Comparison of ENCODE assay signal across 9 cellular contexts in genomic region chr12:46387697-46388096, GRCh38. TPM values are rescaled to one million over a fixed set of nuclear protein-coding genes. Genes with fewer than 3 reads are reported as not detected.
DNase-seq lines count a peak whose midpoint lies in the region; ATAC-seq and TF ChIP-seq lines count a peak whose summit lies in the region.
"Had no signal": no experiment of that assay in that cellular context is flagged by ENCODE, and none has a peak within 500 bp of the region (broad histone marks: within the 10 kb centered on the region; RNA-seq: fewer than 3 reads in every experiment).

No MANE protein-coding gene starts in this region.

- H3K4me1 ChIP-seq in Karpas-422 (ENCODE audit: low read length) (peaks cover 55% of the 10 kb centered on the region), BE2C (peaks cover 27% of the 10 kb centered on the region)

- no peaks in the 10 kb centered on the region for H3K27me3 Mint-ChIP-seq in activated CD4-positive, alpha-beta T cell treated with anti-CD3 and anti-CD28 coated beads for 36 hours

- H3K36me3 ChIP-seq in Karpas-422 (ENCODE audit: insufficient read depth, low read length) (no peaks in the 10 kb centered on the region), BE2C (no peaks in the 10 kb centered on the region)

- no peak overlapping the region for H2AFZ ChIP-seq in Karpas-422 (ENCODE audit: low read length)

- no peaks in the 10 kb centered on the region for H3K79me2 ChIP-seq in Karpas-422 (ENCODE audit: low read length)

- DNase-seq in activated CD4-positive, alpha-beta T cell treated with anti-CD3 and anti-CD28 coated beads for 36 hours, result peak; percentile 70
- no peak for DNase-seq in activated CD4-positive, alpha-beta T cell treated with anti-CD3 and anti-CD28 coated beads for 1 hour
- DNase-seq in Karpas-422 (peak; percentile 50), epithelial cell of prostate (ENCODE audit: low read depth, low spot score) (no peak), BE2C (no peak), NOMO-1 treated with dmso at 0.1 percent for 144 hours (lab: John Stamatoyannopoulos, UW; ENCODE audit: unreplicated experiment) (no peak), cerebellar nuclear complex (lab: John Stamatoyannopoulos, UW) (no peak)
- DNase-seq in stimulated activated CD8-positive, alpha-beta memory T cell treated with anti-CD3 and anti-CD28 coated beads, Interleukin-15, amount 100 ng/mL, for 48 hours (ENCODE audit: low read depth in 2 of 2), result peak; percentile 25 to 56
- DNase-seq: NCI-H187 treated with DMSO at 0.1 percent for 48 hours had no signal

- H3K4me3 ChIP-seq in Karpas-422 (ENCODE audit: low read length) (peak overlapping the region; percentile 2; the same call in 1 of the 2 replicates), BE2C (ENCODE audit: low read depth, low read length) (no peak overlapping the region)

- H3K4me1 Mint-ChIP-seq in activated CD4-positive, alpha-beta T cell treated with anti-CD3 and anti-CD28 coated beads for 36 hours, result peaks cover 49% of the 10 kb centered on the region

- H3K27me3 ChIP-seq in Karpas-422 (ENCODE audit: low read length) (no peaks in the 10 kb centered on the region), BE2C (no peaks in the 10 kb centered on the region)

- H3K4me3 Mint-ChIP-seq in activated CD4-positive, alpha-beta T cell treated with anti-CD3 and anti-CD28 coated beads for 36 hours, result peak overlapping the region; percentile 1

- no peaks in the 10 kb centered on the region for H3K9me2 ChIP-seq in Karpas-422 (replicated peaks; ENCODE audit: insufficient read depth, low read length)

- H3K4me2 ChIP-seq in Karpas-422 (ENCODE audit: low read depth, low read length, poor library complexity, severe bottlenecking), result peak overlapping the region; percentile 69

- intact Hi-C loops in activated CD4-positive, alpha-beta T cell treated with anti-CD3 and anti-CD28 coated beads for 36 hours (cut with DNase I, micrococcal nuclease), result loop anchor here in 1 of 2 experiments (10.0 kb wide), 1 partner anchor 1153 kb away; no protein-coding TSS in a partner anchor

- no peak for TF ChIP-seq CTCF in BE2C (IDR thresholded peaks at IDR 0.05; ENCODE audit: low read depth, low read length)

- peaks cover 16% of the 10 kb centered on the region for H4K20me1 ChIP-seq in Karpas-422 (ENCODE audit: insufficient read depth, low read depth, low read length)

- H3K9ac ChIP-seq in Karpas-422 (ENCODE audit: low read length), result no peak overlapping the region

- no peaks in the 10 kb centered on the region for H3K9me3 ChIP-seq in Karpas-422 (ENCODE audit: low read length)
- no peaks in the 10 kb centered on the region for H3K9me3 ChIP-seq in BE2C

- H3K27ac Mint-ChIP-seq in activated CD4-positive, alpha-beta T cell treated with anti-CD3 and anti-CD28 coated beads for 36 hours, result peak overlapping the region; percentile 29

- H3K36me3 Mint-ChIP-seq in activated CD4-positive, alpha-beta T cell treated with anti-CD3 and anti-CD28 coated beads for 36 hours (ENCODE audit: low read depth), result peaks cover 12% of the 10 kb centered on the region

- H3K9me3 Mint-ChIP-seq in activated CD4-positive, alpha-beta T cell treated with anti-CD3 and anti-CD28 coated beads for 36 hours (ENCODE audit: low read depth), result no peaks in the 10 kb centered on the region

- ATAC-seq in activated CD4-positive, alpha-beta T cell treated with anti-CD3 and anti-CD28 coated beads for 36 hours, result peak; percentile 31

- POLR2A ChIA-PET in activated CD4-positive, alpha-beta T cell treated with anti-CD3 and anti-CD28 coated beads for 36 hours (lab: Charles Lee), result interaction anchor here (0.7 to 1.1 kb wide), 2 partner anchors 16 to 17 kb away, joined by 4 to 5 read pairs; no protein-coding TSS in a partner anchor

- CTCF ChIA-PET in activated CD4-positive, alpha-beta T cell treated with anti-CD3 and anti-CD28 coated beads for 36 hours (lab: Charles Lee), result interaction anchor here (0.9 kb wide), 1 partner anchor 125 kb away, joined by 3 read pairs; no protein-coding TSS in a partner anchor

- H3K27ac ChIP-seq in Karpas-422 (ENCODE audit: low read length) (no peak overlapping the region), epithelial cell of prostate (peak overlapping the region; percentile 97)

RNA-seq across cellular contexts. Expression of gene SLC38A2, which starts 15.1 kb away (rescaled TPM):
- total RNA-seq in activated CD4-positive, alpha-beta T cell treated with anti-CD3 and anti-CD28 coated beads for 36 hours, result 100 to 1,000 TPM; 211 to 296 TPM
- total RNA-seq in Karpas-422 (2014; rRNA removed; shearing (Covaris generic); ENCODE audit: low replicate concordance), result 37.7 and 160 TPM in 2 replicates
- 70.7 TPM for polyA plus RNA-seq in BE2C (2012; ENCODE audit: insufficient read depth, insufficient read length, low read depth)

Comparison
In these comparisons a context has a peak if more than half of its experiments do, and no peak if none do; other contexts are left out.
1. DNase-seq: peak in activated CD4-positive, alpha-beta T cell treated with anti-CD3 and anti-CD28 coated beads for 36 hours (single experiment), Karpas-422 (single experiment) and stimulated activated CD8-positive, alpha-beta memory T cell treated with anti-CD3 and anti-CD28 coated beads, Interleukin-15, amount 100 ng/mL, for 48 hours (2 of 2); none in activated CD4-positive, alpha-beta T cell treated with anti-CD3 and anti-CD28 coated beads for 1 hour (single experiment), epithelial cell of prostate (single experiment), BE2C (single experiment), NOMO-1 treated with dmso at 0.1 percent for 144 hours (single experiment) and cerebellar nuclear complex (0 of 2).